Comparison of ENCODE assay signal across 12 cellular contexts in the genomic region with DNA sequence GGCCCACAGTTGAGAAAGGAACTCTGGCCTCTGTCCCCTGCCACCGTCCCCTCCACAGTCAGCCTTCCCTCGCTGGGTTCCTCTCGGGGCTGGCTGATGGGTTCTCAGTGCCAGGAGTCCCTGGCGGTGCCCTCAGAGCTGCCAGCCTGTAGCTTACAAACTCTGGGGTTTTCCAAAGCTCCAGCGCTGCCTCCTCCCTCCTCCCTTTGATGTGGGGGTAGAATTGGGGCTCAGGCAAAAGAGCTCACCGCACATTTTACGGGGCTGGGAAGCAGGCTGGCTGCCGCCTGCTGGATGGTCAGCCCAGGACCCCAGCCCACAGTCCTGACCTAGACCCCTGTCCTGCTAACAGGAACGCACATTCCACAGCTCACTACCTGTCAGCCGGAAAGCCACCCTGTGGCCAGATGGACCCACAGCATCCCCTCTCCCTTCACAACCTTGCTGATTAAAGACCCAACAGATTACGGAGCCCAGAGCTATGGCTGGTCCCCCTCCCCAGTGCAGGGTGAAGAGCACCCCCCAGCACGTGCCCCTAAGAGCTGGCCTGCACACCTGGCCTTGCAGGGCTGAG. TPM values are rescaled to one million over a fixed set of nuclear protein-coding genes. Genes with fewer than 3 reads are reported as not detected.
DNase-seq lines count a peak whose midpoint lies in the region; ATAC-seq and TF ChIP-seq lines count a peak whose summit lies in the region.
"Had no signal": no experiment of that assay in that cellular context is flagged by ENCODE, and none has a peak within 500 bp of the region (broad histone marks: within the 10 kb centered on the region; RNA-seq: fewer than 3 reads in every experiment).

No MANE protein-coding gene starts in this region.

- no peak for ATAC-seq in activated CD4-positive, CD25-positive, alpha-beta regulatory T cell treated with anti-CD3 and anti-CD28 coated beads, Interleukin-2, amount 50 U/mL, for 24 hours
- ATAC-seq in HG02970 (IDR thresholded peaks at IDR 0.05; ENCODE audit: low FRiP score, unreplicated experiment): no peak
- ATAC-seq: activated naive CD8-positive, alpha-beta T cell treated with anti-CD3 and anti-CD28 coated beads, Interleukin-2, amount 50 U/mL, for 24 hours had no signal

- H3K4me1 Mint-ChIP-seq in endodermal cell: peaks cover 27% of the 10 kb centered on the region
- peaks cover 41% of the 10 kb centered on the region for H3K4me1 Mint-ChIP-seq in mesothelial cell of epicardium

- BruUV-seq in mammary epithelial cell (replicated peaks; lab: Mats Ljungman, UMichigan): no TSS peak

- no peaks in the 10 kb centered on the region for H3K27me3 ChIP-seq in breast epithelium
- no peaks in the 10 kb centered on the region for H3K27me3 ChIP-seq in mammary epithelial cell (ENCODE audit: insufficient read depth, low read length)
- H3K27me3 ChIP-seq in endodermal cell (ENCODE audit: control insufficient read depth, insufficient read depth, low read length, poor library complexity, severe bottlenecking): no peaks in the 10 kb centered on the region
- no peaks in the 10 kb centered on the region for H3K27me3 ChIP-seq in uterus

- no peaks in the 10 kb centered on the region for H4K20me1 ChIP-seq in mammary epithelial cell (ENCODE audit: insufficient read depth, low read length)

- H3K4me3 Mint-ChIP-seq in endodermal cell (no peak overlapping the region), mesothelial cell of epicardium (peak overlapping the region; percentile 22)
- H3K4me3 Mint-ChIP-seq: activated naive CD8-positive, alpha-beta T cell treated with anti-CD3 and anti-CD28 coated beads, Interleukin-2, amount 50 U/mL, for 24 hours had no signal

- in situ Hi-C loops in mammary epithelial cell (cut with MboI; ENCODE audit: low sequenced_read_pairs in 2 of 2): no loop called here

- H3K9ac ChIP-seq in mammary epithelial cell (ENCODE audit: insufficient read depth, low read length) (no peak overlapping the region), endodermal cell (ENCODE audit: extremely low read depth, low read length, poor library complexity, severe bottlenecking) (no peak overlapping the region)

- dilution Hi-C loops in mammary epithelial cell (cut with HindIII; ENCODE audit: low sequenced_read_pairs): loop anchor here (10.0 kb wide), 1 partner anchor 83 kb away; no protein-coding TSS in a partner anchor

- H3K79me2 ChIP-seq in mammary epithelial cell (ENCODE audit: insufficient read depth, low read length): peaks cover 8% of the 10 kb centered on the region

- intact Hi-C loops in breast epithelium (cut with DNase I; ENCODE audit: low total_unique reads) (no loop called here), mammary epithelial cell (cut with micrococcal nuclease) (loop anchor here (10.0 kb wide), 1 partner anchor 613 kb away; no protein-coding TSS in a partner anchor), uterus (cut with DNase I; ENCODE audit: low total_unique reads) (no loop called here)

- H3K4me1 ChIP-seq in breast epithelium (peaks cover 30 to 59% of the 10 kb centered on the region in 2 donors), mammary epithelial cell (ENCODE audit: insufficient read depth, low read length) (peaks cover 36% of the 10 kb centered on the region), endodermal cell (ENCODE audit: control insufficient read depth, insufficient read depth, low read length) (peaks cover 32% of the 10 kb centered on the region), uterus (peaks cover 0 to 37% of the 10 kb centered on the region in 2 donors)

- WGBS in mammary epithelial cell (ENCODE audit: low coverage, missing lambda C conversion rate): 64% methylated on average over 7 of the region's 12 CpGs
- WGBS in endodermal cell (ENCODE audit: insufficient coverage in 1 of 2, insufficient read length in 1 of 2), 2 experiments: 76 to 78% methylated on average over 7 to 12 of the region's 12 CpGs

- TF ChIP-seq CTCF in breast epithelium (IDR thresholded peaks at IDR 0.05): peak in 1 of 3 donors; percentile 6
- TF ChIP-seq CTCF in mammary epithelial cell (conservative IDR thresholded peaks at IDR 0.05 in 1 of 2, IDR thresholded peaks at IDR 0.05 in 1 of 2; ENCODE audit: extremely low read depth in 1 of 2, insufficient read depth in 1 of 2, low read depth in 1 of 2, low read length in 2 of 2): peak in 1 of 2 donors; percentile 11
- TF ChIP-seq CTCF in endodermal cell (conservative IDR thresholded peaks at IDR 0.05): peak; percentile 71
- no peak for TF ChIP-seq CTCF in mesothelial cell of epicardium (IDR thresholded peaks at IDR 0.05; ENCODE audit: unreplicated experiment)
- TF ChIP-seq CTCF in uterus (IDR thresholded peaks at IDR 0.05): no peak

- peak overlapping the region in 1 of 3 donors; percentile 53 for H3K4me3 ChIP-seq in breast epithelium
- no peak overlapping the region for H3K4me3 ChIP-seq in mammary epithelial cell (replicated peaks in 1 of 3; ENCODE audit: insufficient read depth in 1 of 3, low read depth in 2 of 3, low read length in 3 of 3)
- no peak overlapping the region for H3K4me3 ChIP-seq in endodermal cell (ENCODE audit: low read length)
- no peak overlapping the region for H3K4me3 ChIP-seq in uterus

- H3K27ac ChIP-seq in breast epithelium: peak overlapping the region; percentile 91 to 97
- H3K27ac ChIP-seq in mammary epithelial cell (ENCODE audit: insufficient read depth, low read depth, low read length): no peak overlapping the region
- H3K27ac ChIP-seq in endodermal cell (ENCODE audit: low read depth, low read length): no peak overlapping the region
- H3K27ac ChIP-seq in uterus: peak overlapping the region; percentile 96 to 97

- no peak for DNase-seq in breast epithelium (ENCODE audit: low spot score in 2 of 2)
- DNase-seq in mammary epithelial cell: no peak
- peak; percentile 78 for DNase-seq in endodermal cell
- no peak for DNase-seq in mesothelial cell of epicardium (ENCODE audit: low spot score in 2 of 2, unreplicated experiment in 2 of 2)
- no peak for DNase-seq in uterus
- DNase-seq in stimulated activated CD4-positive, alpha-beta T cell treated with anti-CD3 and anti-CD28 coated beads, Interleukin-4, amount 100 ng/mL, for 4 hours: no peak
- DNase-seq: ACHN; activated CD4-positive, CD25-positive, alpha-beta regulatory T cell; activated naive CD8-positive, alpha-beta T cell treated with anti-CD3 and anti-CD28 coated beads, Interleukin-2, amount 50 U/mL, for 24 hours; MV-4-11 had no signal

- H3K27me3 Mint-ChIP-seq in endodermal cell (ENCODE audit: insufficient read depth): no peaks in the 10 kb centered on the region
- no peaks in the 10 kb centered on the region for H3K27me3 Mint-ChIP-seq in mesothelial cell of epicardium (ENCODE audit: low read depth)
- H3K27me3 Mint-ChIP-seq: activated naive CD8-positive, alpha-beta T cell treated with anti-CD3 and anti-CD28 coated beads, Interleukin-2, amount 50 U/mL, for 24 hours had no signal

- H3K27ac Mint-ChIP-seq in endodermal cell (peak overlapping the region; percentile 2), mesothelial cell of epicardium (peak overlapping the region; percentile 87)
- H3K27ac Mint-ChIP-seq: activated naive CD8-positive, alpha-beta T cell treated with anti-CD3 and anti-CD28 coated beads, Interleukin-2, amount 50 U/mL, for 24 hours had no signal

- H3K36me3 ChIP-seq in breast epithelium (peaks cover 4% of the 10 kb centered on the region), mammary epithelial cell (ENCODE audit: insufficient read depth, low read length) (no peaks in the 10 kb centered on the region), endodermal cell (ENCODE audit: control insufficient read depth, insufficient read depth, low read length) (no peaks in the 10 kb centered on the region), uterus (no peaks in the 10 kb centered on the region)

- no peak for TF ChIP-seq POLR2A in breast epithelium (IDR thresholded peaks at IDR 0.05)
- TF ChIP-seq POLR2A in uterus (IDR thresholded peaks at IDR 0.05): no peak

- CTCF ChIA-PET in mammary epithelial cell (lab: Charles Lee; ENCODE audit: low non-redundant PET): no interaction called here

- no peak overlapping the region for H2AFZ ChIP-seq in mammary epithelial cell (ENCODE audit: low read depth, low read length)

- no peaks in the 10 kb centered on the region for H3K9me3 ChIP-seq in breast epithelium
- H3K9me3 ChIP-seq in mammary epithelial cell (replicated peaks; ENCODE audit: insufficient read depth, low read length): no peaks in the 10 kb centered on the region
- H3K9me3 ChIP-seq in endodermal cell (ENCODE audit: control insufficient read depth, low read length): no peaks in the 10 kb centered on the region
- H3K9me3 ChIP-seq in uterus: no peaks in the 10 kb centered on the region

- H3K36me3 Mint-ChIP-seq in endodermal cell (ENCODE audit: low read depth): no peaks in the 10 kb centered on the region
- H3K36me3 Mint-ChIP-seq in mesothelial cell of epicardium: no peaks in the 10 kb centered on the region

- H3K4me2 ChIP-seq in mammary epithelial cell (ENCODE audit: insufficient read depth, low read depth, low read length): no peak overlapping the region

- H3K9me3 Mint-ChIP-seq in endodermal cell: no peaks in the 10 kb centered on the region
- H3K9me3 Mint-ChIP-seq in mesothelial cell of epicardium: no peaks in the 10 kb centered on the region
- H3K9me3 Mint-ChIP-seq: activated naive CD8-positive, alpha-beta T cell treated with anti-CD3 and anti-CD28 coated beads, Interleukin-2, amount 50 U/mL, for 24 hours had no signal

RNA-seq across cellular contexts. Expression of a gene that starts 6.0 kb away (rescaled TPM):
- total RNA-seq in breast epithelium (10 to 100 TPM; 14.8 to 28.5 (median 16.1) TPM), mammary epithelial cell (10 to 100 TPM in 1 of 2 donors, 1 to 10 TPM in 1; 5.0 to 25.5 TPM), endodermal cell (10 to 100 TPM; 10.4 to 12.1 TPM), mesothelial cell of epicardium (36.7 to 37.6 TPM (median 37.5 TPM) in 3 replicates), uterus (10 to 100 TPM in 3 of 4 donors, 1 to 10 TPM in 1; 3.6 to 49.0 (median 19.9) TPM)
- polyA plus RNA-seq in mammary epithelial cell: 1.9 TPM
- 0.67 TPM for polyA minus RNA-seq in mammary epithelial cell
- 11.5 TPM for polyA plus RNA-seq in endodermal cell (2013, experiment 1 of 2)
- polyA plus RNA-seq in endodermal cell (2013, experiment 2 of 2): 11.6 TPM

RNA-seq across cellular contexts. Expression of a gene that starts 26.5 kb away (rescaled TPM):
- 10 to 100 TPM; 24.9 to 52.4 (median 49.9) TPM for total RNA-seq in breast epithelium
- total RNA-seq in mammary epithelial cell: 10 to 100 TPM; 20.3 to 62.1 TPM
- polyA plus RNA-seq in mammary epithelial cell: 41.2 TPM
- polyA minus RNA-seq in mammary epithelial cell: 3.8 TPM
- total RNA-seq in endodermal cell: 10 to 100 TPM; 57.7 to 66.2 TPM
- 57.2 TPM for polyA plus RNA-seq in endodermal cell (2013, experiment 1 of 2)
- 62.4 TPM for polyA plus RNA-seq in endodermal cell (2013, experiment 2 of 2)
- total RNA-seq in mesothelial cell of epicardium: 31.8 to 35.6 TPM (median 33.6 TPM) in 3 replicates
- 100 to 1,000 TPM in 1 of 4 donors, 10 to 100 TPM in 2, 1 to 10 TPM in 1; 8.9 to 438 (median 35.3) TPM for total RNA-seq in uterus

RNA-seq across cellular contexts. Expression of a gene that starts 38.7 kb away (rescaled TPM):
- 10 to 100 TPM; 19.7 to 25.9 (median 22.7) TPM for total RNA-seq in breast epithelium
- 10 to 100 TPM; 10.7 to 26.0 TPM for total RNA-seq in mammary epithelial cell
- 8.8 TPM for polyA plus RNA-seq in mammary epithelial cell
- polyA minus RNA-seq in mammary epithelial cell: 36.2 TPM
- total RNA-seq in endodermal cell: 10 to 100 TPM; 32.5 to 37.5 TPM
- polyA plus RNA-seq in endodermal cell (2013, experiment 1 of 2): 17.2 TPM
- polyA plus RNA-seq in endodermal cell (2013, experiment 2 of 2): 18.4 TPM
- 32.9 to 35.1 TPM (median 34.1 TPM) in 3 replicates for total RNA-seq in mesothelial cell of epicardium
- total RNA-seq in uterus: 10 to 100 TPM; 13.8 to 52.1 (median 30.0) TPM

RNA-seq across cellular contexts. Expression of a gene that starts 48.0 kb away (rescaled TPM):
- total RNA-seq in breast epithelium: 10 to 100 TPM; 32.6 to 54.2 (median 45.9) TPM
- 10 to 100 TPM; 52.7 to 70.4 TPM for total RNA-seq in mammary epithelial cell
- polyA plus RNA-seq in mammary epithelial cell: 55.6 TPM
- 76.3 TPM for polyA minus RNA-seq in mammary epithelial cell
- 10 to 100 TPM; 37.4 to 38.5 TPM for total RNA-seq in endodermal cell
- polyA plus RNA-seq in endodermal cell (2013, experiment 1 of 2): 33.2 TPM
- 35.2 TPM for polyA plus RNA-seq in endodermal cell (2013, experiment 2 of 2)
- 34.7 to 37.7 TPM (median 35.3 TPM) in 3 replicates for total RNA-seq in mesothelial cell of epicardium
- 10 to 100 TPM; 13.8 to 44.9 (median 36.4) TPM for total RNA-seq in uterus

Comparison
In these comparisons a context has a peak if more than half of its experiments do, and no peak if none do; other contexts are left out.
1. H3K27ac ChIP-seq: peak in breast epithelium (2 of 2) and uterus (2 of 2); none in mammary epithelial cell (single experiment) and endodermal cell (single experiment).